8 cellular contexts compared by ENCODE assay signal in genomic region chr2:152497481-152498052, GRCh38.
DNase-seq lines count a peak whose midpoint lies in the region; ATAC-seq, FAIRE-seq and TF ChIP-seq lines count a peak whose summit lies in the region.

No MANE protein-coding gene starts in this region.

- no peak overlapping the region for H3K4ac ChIP-seq in trophoblast cell (ENCODE audit: low read depth, low read length)

- peaks cover 12% of the 10 kb centered on the region for H3K4me1 ChIP-seq in astrocyte (ENCODE audit: insufficient read depth, low read length)
- peaks cover 5 to 8% of the 10 kb centered on the region in 2 experiments for H3K4me1 ChIP-seq in trophoblast cell (ENCODE audit: control insufficient read depth in 1 of 2, insufficient read depth in 2 of 2, low read length in 2 of 2)

- no peak overlapping the region for H4K8ac ChIP-seq in trophoblast cell (ENCODE audit: low read depth, low read length)

- no peaks in the 10 kb centered on the region for H3K36me3 ChIP-seq in astrocyte (ENCODE audit: insufficient read depth, low read length)
- no peaks in the 10 kb centered on the region for H3K36me3 ChIP-seq in trophoblast cell (ENCODE audit: control insufficient read depth in 1 of 2, insufficient read depth in 2 of 2, low read length in 2 of 2)

- H4K91ac ChIP-seq in trophoblast cell (ENCODE audit: low read depth, low read length), result no peak overlapping the region

- no peak overlapping the region for H2BK120ac ChIP-seq in trophoblast cell (ENCODE audit: insufficient read depth, low read length, poor library complexity)

- no peak overlapping the region for H3K4me3 ChIP-seq in astrocyte (ENCODE audit: insufficient read depth, low read depth, low read length)
- no peak overlapping the region for H3K4me3 ChIP-seq in trophoblast cell (ENCODE audit: low read depth, low read length)

- H3K18ac ChIP-seq in trophoblast cell (ENCODE audit: low read length), result no peak overlapping the region

- no peak overlapping the region for H2BK5ac ChIP-seq in trophoblast cell (ENCODE audit: low read depth, low read length, poor library complexity)

- H3K79me2 ChIP-seq in astrocyte (ENCODE audit: insufficient read depth, low read length) (peaks cover 42% of the 10 kb centered on the region), trophoblast cell (ENCODE audit: control insufficient read depth, insufficient read depth, low read length, poor library complexity) (no peaks in the 10 kb centered on the region)

- peaks cover 2% of the 10 kb centered on the region for H3K9me3 Mint-ChIP-seq in astrocyte (ENCODE audit: unreplicated experiment)
- H3K9me3 Mint-ChIP-seq in activated naive CD8-positive, alpha-beta T cell treated with anti-CD3 and anti-CD28 coated beads for 36 hours, result no peaks in the 10 kb centered on the region

- H3K14ac ChIP-seq in trophoblast cell (ENCODE audit: low read length), result no peak overlapping the region

- peaks cover 4% of the 10 kb centered on the region for H4K20me1 ChIP-seq in astrocyte (ENCODE audit: insufficient read depth, low read length)

- H2AFZ ChIP-seq in astrocyte (ENCODE audit: low read depth, low read length), result no peak overlapping the region
- H2AFZ ChIP-seq in trophoblast cell (ENCODE audit: insufficient read depth, low read length, poor library complexity), result no peak overlapping the region

- no peak overlapping the region for H4K12ac ChIP-seq in trophoblast cell (ENCODE audit: low read depth, low read length)

- H3K4me2 ChIP-seq in astrocyte (ENCODE audit: low read length) (peak overlapping the region; percentile 59), trophoblast cell (ENCODE audit: low read length) (no peak overlapping the region)

- WGBS in trophoblast cell (ENCODE audit: extremely low coverage, insufficient coverage, insufficient read length), result no CpG with 5 or more reads among the region's 3 CpGs

- no peak overlapping the region for H2BK12ac ChIP-seq in trophoblast cell (ENCODE audit: low read length)

- H3K23ac ChIP-seq in trophoblast cell (ENCODE audit: low read length), result no peak overlapping the region

- H3K27ac Mint-ChIP-seq in astrocyte (ENCODE audit: unreplicated experiment), result peak overlapping the region; percentile 35
- H3K27ac Mint-ChIP-seq in activated naive CD8-positive, alpha-beta T cell treated with anti-CD3 and anti-CD28 coated beads for 36 hours, result no peak overlapping the region

- peaks cover 5% of the 10 kb centered on the region for H3K79me1 ChIP-seq in trophoblast cell (ENCODE audit: low read length)

- H3K36me3 Mint-ChIP-seq in astrocyte (ENCODE audit: low read depth, unreplicated experiment), result peaks cover under 1% of the 10 kb centered on the region
- no peaks in the 10 kb centered on the region for H3K36me3 Mint-ChIP-seq in activated naive CD8-positive, alpha-beta T cell treated with anti-CD3 and anti-CD28 coated beads for 36 hours

- peaks cover 42% of the 10 kb centered on the region for H3K4me1 Mint-ChIP-seq in astrocyte (ENCODE audit: low read depth, unreplicated experiment)
- H3K4me1 Mint-ChIP-seq in activated naive CD8-positive, alpha-beta T cell treated with anti-CD3 and anti-CD28 coated beads for 36 hours, result no peaks in the 10 kb centered on the region

- no peaks in the 10 kb centered on the region for H3K9me3 ChIP-seq in astrocyte (ENCODE audit: insufficient read depth, low read depth, low read length)
- H3K9me3 ChIP-seq in trophoblast cell (ENCODE audit: insufficient read depth, low read depth, low read length), result no peaks in the 10 kb centered on the region

- H3K27ac ChIP-seq in astrocyte (ENCODE audit: low read depth, low read length) (no peak overlapping the region), trophoblast cell (ENCODE audit: low read depth, low read length) (no peak overlapping the region)

- FAIRE-seq in astrocyte (lab: Jason Lieb, UNC), result no peak

- TF ChIP-seq CTCF in astrocyte (IDR thresholded peaks at IDR 0.05; ENCODE audit: insufficient read depth, low read depth, low read length), result no peak

- H3K9ac ChIP-seq in astrocyte (ENCODE audit: low read length) (no peak overlapping the region), trophoblast cell (ENCODE audit: low read length) (no peak overlapping the region)

- H3K27me3 Mint-ChIP-seq in astrocyte (ENCODE audit: low read depth, unreplicated experiment), result no peaks in the 10 kb centered on the region
- H3K27me3 Mint-ChIP-seq in activated naive CD8-positive, alpha-beta T cell treated with anti-CD3 and anti-CD28 coated beads for 36 hours, result peaks cover 21% of the 10 kb centered on the region

- no peak overlapping the region for H2AK5ac ChIP-seq in trophoblast cell (ENCODE audit: low read length)

- ATAC-seq in GM18861 (IDR thresholded peaks at IDR 0.05; ENCODE audit: unreplicated experiment) (peak; percentile 79), HG03159 (IDR thresholded peaks at IDR 0.05; ENCODE audit: unreplicated experiment) (peak; percentile 77), GM21526 (IDR thresholded peaks at IDR 0.05; ENCODE audit: low FRiP score, unreplicated experiment) (no peak)

- H3K27me3 ChIP-seq in astrocyte (ENCODE audit: insufficient read depth, low read length) (no peaks in the 10 kb centered on the region), trophoblast cell (ENCODE audit: insufficient read depth, low read length) (no peaks in the 10 kb centered on the region)

- H3K4me3 Mint-ChIP-seq in astrocyte (ENCODE audit: unreplicated experiment), result no peak overlapping the region
- H3K4me3 Mint-ChIP-seq in activated naive CD8-positive, alpha-beta T cell treated with anti-CD3 and anti-CD28 coated beads for 36 hours, result no peak overlapping the region

- peak; percentile 95 for DNase-seq in astrocyte (ENCODE audit: low read depth)
- peak; percentile 95 to 97 for DNase-seq in trophoblast cell
- DNase-seq in T1000 (lab: John Stamatoyannopoulos, UW), result no peak
- DNase-seq in stimulated activated CD4-positive, alpha-beta T cell treated with anti-CD3 and anti-CD28 coated beads, Interleukin-4, amount 100 ng/mL, for 1 hour, result no peak
- DNase-seq in activated naive CD8-positive, alpha-beta T cell treated with anti-CD3 and anti-CD28 coated beads for 36 hours, result no peak

Comparison
In these comparisons a context has a peak if more than half of its experiments do, and no peak if none do; other contexts are left out.
1. DNase-seq: peak in astrocyte (single experiment) and trophoblast cell (2 of 2); none in T1000 (single experiment), stimulated activated CD4-positive, alpha-beta T cell treated with anti-CD3 and anti-CD28 coated beads, Interleukin-4, amount 100 ng/mL, for 1 hour (single experiment) and activated naive CD8-positive, alpha-beta T cell treated with anti-CD3 and anti-CD28 coated beads for 36 hours (single experiment).